26 cellular contexts compared by ENCODE assay signal in the genomic region with DNA sequence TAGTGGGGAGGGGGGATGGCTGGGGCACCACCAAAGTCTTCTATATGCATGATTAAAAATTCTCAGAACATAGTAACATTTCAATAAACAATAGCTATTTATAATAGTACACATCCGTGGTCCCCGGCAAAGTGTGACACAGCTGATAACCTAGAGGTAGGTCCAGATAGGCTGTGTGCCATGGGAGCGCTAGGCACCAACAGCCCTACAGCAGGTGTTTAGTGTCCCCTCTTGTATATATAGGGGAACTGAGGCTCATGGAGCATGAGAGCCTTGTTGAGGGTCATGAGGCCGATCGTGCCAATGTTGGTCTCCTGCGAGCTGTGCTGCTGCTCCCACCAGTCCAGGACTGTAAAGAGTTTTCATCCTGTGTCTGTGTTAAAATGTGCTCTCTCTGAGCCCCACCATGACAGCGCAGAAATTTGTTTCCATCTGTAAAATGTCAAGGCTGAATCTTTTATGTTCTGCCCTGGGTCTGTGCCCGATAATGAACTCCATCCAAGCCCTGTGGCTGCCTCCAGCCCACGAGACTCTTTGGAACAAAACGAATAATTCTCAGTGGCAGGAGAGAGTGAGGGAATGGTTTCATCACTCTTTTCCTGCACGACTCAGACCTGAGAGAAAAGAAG. TPM values are rescaled to one million over a fixed set of nuclear protein-coding genes. Genes with fewer than 3 reads are reported as not detected.
DNase-seq lines count a peak whose midpoint lies in the region; ATAC-seq and TF ChIP-seq lines count a peak whose summit lies in the region.
"Had no signal": no experiment of that assay in that cellular context is flagged by ENCODE, and none has a peak within 500 bp of the region (broad histone marks: within the 10 kb centered on the region; RNA-seq: fewer than 3 reads in every experiment).

No MANE protein-coding gene starts in this region.

- H3K27me3 ChIP-seq in esophagus muscularis mucosa (no peaks in the 10 kb centered on the region), mesenchymal stem cell (ENCODE audit: control insufficient read depth in 1 of 2, insufficient read depth in 1 of 2, low read length in 2 of 2) (no peaks in the 10 kb centered on the region), stomach smooth muscle (ENCODE audit: control insufficient read depth in 1 of 2, insufficient read depth in 2 of 2, low read length in 2 of 2) (no peaks in the 10 kb centered on the region)
- H3K27me3 ChIP-seq: BLaER1, foreskin keratinocyte, pancreas, right atrium auricular region, SJCRH30 had no signal

- 49% methylated on average over 11 of the region's 11 CpGs for WGBS in esophagus muscularis mucosa
- 78% methylated on average over 11 of the region's 11 CpGs for WGBS in mesenchymal stem cell

- TF ChIP-seq CTCF in esophagus muscularis mucosa (IDR thresholded peaks at IDR 0.05) = no peak

- no peak overlapping the region for H3K4me3 ChIP-seq in esophagus muscularis mucosa
- no peak overlapping the region for H3K4me3 ChIP-seq in mesenchymal stem cell (ENCODE audit: insufficient read depth in 1 of 2, low read depth in 1 of 2, low read length in 2 of 2)
- H3K4me3 ChIP-seq in stomach smooth muscle (ENCODE audit: low read length in 2 of 2) = no peak overlapping the region
- H3K4me3 ChIP-seq: BLaER1, heart left ventricle, pancreas, right atrium auricular region, SJCRH30, smooth muscle cell had no signal

- H3K4ac ChIP-seq in mesenchymal stem cell (ENCODE audit: low read depth in 1 of 2, low read length in 2 of 2) = no peak overlapping the region

- H3K9me3 ChIP-seq in esophagus muscularis mucosa (no peaks in the 10 kb centered on the region), mesenchymal stem cell (ENCODE audit: control insufficient read depth, low read length) (no peaks in the 10 kb centered on the region), stomach smooth muscle (ENCODE audit: control insufficient read depth in 2 of 2, low read length in 2 of 2) (no peaks in the 10 kb centered on the region)
- H3K9me3 ChIP-seq: BLaER1, heart left ventricle, pancreas, right atrium auricular region, SJCRH30 had no signal

- H2AFZ ChIP-seq in mesenchymal stem cell (ENCODE audit: low read depth, low read length) = no peak overlapping the region

- H2BK120ac ChIP-seq in mesenchymal stem cell (ENCODE audit: low read depth, low read length) = no peak overlapping the region

- peak overlapping the region; percentile 47 for H4K8ac ChIP-seq in mesenchymal stem cell (ENCODE audit: low read length)

- peak overlapping the region; percentile 62 to 87 for H2BK12ac ChIP-seq in mesenchymal stem cell (ENCODE audit: low read length in 2 of 2)

- no peak overlapping the region for H3K14ac ChIP-seq in mesenchymal stem cell (ENCODE audit: low read length in 2 of 2)

- intact Hi-C loops in esophagus muscularis mucosa (cut with DNase I) = loop anchor here (5.0 kb wide), 1 partner anchor 286 kb away; no protein-coding TSS in a partner anchor

- no peaks in the 10 kb centered on the region for H3K36me3 ChIP-seq in esophagus muscularis mucosa
- no peaks in the 10 kb centered on the region for H3K36me3 ChIP-seq in mesenchymal stem cell (ENCODE audit: control insufficient read depth in 1 of 2, insufficient read depth in 2 of 2, low read depth in 1 of 2, low read length in 2 of 2)
- no peaks in the 10 kb centered on the region for H3K36me3 ChIP-seq in stomach smooth muscle (ENCODE audit: control insufficient read depth in 2 of 2, insufficient read depth in 2 of 2, low read length in 2 of 2)
- H3K36me3 ChIP-seq: BLaER1, heart left ventricle, pancreas, right atrium auricular region, SJCRH30 had no signal

- peak overlapping the region; percentile 76 for H2AK5ac ChIP-seq in mesenchymal stem cell (ENCODE audit: low read length, severe bottlenecking)

- no peak for ATAC-seq in HG02973 (IDR thresholded peaks at IDR 0.05; ENCODE audit: unreplicated experiment)
- ATAC-seq: foreskin keratinocyte; naive thymus-derived CD4-positive, alpha-beta T cell had no signal

- H3K4me1 ChIP-seq in esophagus muscularis mucosa (peaks cover 0 to 31% (median 30%) of the 10 kb centered on the region in 4 donors), mesenchymal stem cell (ENCODE audit: control insufficient read depth, insufficient read depth, low read depth, low read length) (peaks cover 6% of the 10 kb centered on the region), stomach smooth muscle (ENCODE audit: control insufficient read depth, insufficient read depth, low read length) (peaks cover 30% of the 10 kb centered on the region)
- H3K4me1 ChIP-seq: pancreas, SJCRH30 had no signal

- DNase-seq in EH (ENCODE audit: low read depth) (peak; percentile 18), esophagus muscularis mucosa (ENCODE audit: extremely low spot score) (no peak), mesenchymal stem cell (no peak), pons (ENCODE audit: low spot score) (no peak), OCI-M2 (lab: John Stamatoyannopoulos, UW; ENCODE audit: unreplicated experiment) (no peak), SK-N-DZ (ENCODE audit: low spot score) (no peak)
- DNase-seq: activated CD4-positive, alpha-beta T cell treated with anti-CD3 and anti-CD28 coated beads for 4 hours; anterior cingulate cortex; foreskin keratinocyte; heart left ventricle; midbrain; naive thymus-derived CD4-positive, alpha-beta T cell; NCI-H1092; NCI-H1694; NCI-H446 treated with DMSO at 0.1 percent for 48 hours; pancreas; SJCRH30; stimulated activated CD4-positive, alpha-beta T cell treated with anti-CD3 and anti-CD28 coated beads, Interleukin-1b, Interleukin-23, amount 100 ng/mL, for 48 hours; stimulated activated naive CD4-positive, alpha-beta T cell treated with Interleukin-2 at 50 U/mL for 16 hours; T-helper 9 cell had no signal

- peak overlapping the region; percentile 28 to 45 for H3K18ac ChIP-seq in mesenchymal stem cell (ENCODE audit: low read depth in 1 of 2, low read length in 2 of 2)

- H3K27ac ChIP-seq in esophagus muscularis mucosa (replicated peaks in 1 of 4) (peak overlapping the region; percentile 28 to 60 (median 37)), mesenchymal stem cell (ENCODE audit: low read length, poor library complexity, severe bottlenecking) (no peak overlapping the region), stomach smooth muscle (ENCODE audit: low read length) (peak overlapping the region; percentile 53)
- H3K27ac ChIP-seq: BLaER1, foreskin keratinocyte, pancreas, right atrium auricular region, SJCRH30, VCaP had no signal

- no peak overlapping the region for H3K23ac ChIP-seq in mesenchymal stem cell (ENCODE audit: low read length in 2 of 2)

- H3K4me2 ChIP-seq in mesenchymal stem cell (ENCODE audit: low read length, poor library complexity, severe bottlenecking) = no peak overlapping the region
- H3K4me2 ChIP-seq: BLaER1, smooth muscle cell had no signal

- H3K79me1 ChIP-seq in mesenchymal stem cell (replicated peaks; ENCODE audit: low read length, poor library complexity, severe bottlenecking) = no peaks in the 10 kb centered on the region

- H2BK5ac ChIP-seq in mesenchymal stem cell (ENCODE audit: low read depth, low read length, poor library complexity, severe bottlenecking) = no peak overlapping the region

- TF ChIP-seq EP300 in esophagus muscularis mucosa (IDR thresholded peaks at IDR 0.05) = no peak

- H2BK15ac ChIP-seq in mesenchymal stem cell (ENCODE audit: low read depth, poor library complexity, severe bottlenecking) = no peak overlapping the region

- peak overlapping the region; percentile 71 for H4K91ac ChIP-seq in mesenchymal stem cell (ENCODE audit: low read length)

- no peak for TF ChIP-seq POLR2A in esophagus muscularis mucosa (IDR thresholded peaks at IDR 0.05; ENCODE audit: low read depth)

- peak overlapping the region; percentile 19 for H3K9ac ChIP-seq in mesenchymal stem cell (ENCODE audit: low read length)
- no peak overlapping the region for H3K9ac ChIP-seq in stomach smooth muscle (ENCODE audit: low read length in 2 of 2)
- H3K9ac ChIP-seq: BLaER1 had no signal

RNA-seq across cellular contexts. Expression of a gene that starts 14.5 kb away (rescaled TPM):
- 1 to 10 TPM; 1.2 to 6.4 (median 2.3) TPM for total RNA-seq in esophagus muscularis mucosa
- 142 TPM for polyA plus RNA-seq in mesenchymal stem cell (2013, experiment 1 of 2)
- 144 TPM for polyA plus RNA-seq in mesenchymal stem cell (2013, experiment 2 of 2)
- polyA plus RNA-seq in SK-N-DZ (2014; cell fraction: cytosol; rRNA removed) = 0.97 and 2.4 TPM in 2 replicates
- polyA plus RNA-seq in SK-N-DZ (2014; cell fraction: nucleus; rRNA removed) = 1.0 TPM in 2 replicates
- total RNA-seq: right atrium auricular region had no signal
- polyA plus RNA-seq: naive thymus-derived CD4-positive, alpha-beta T cell had no signal
